ENCODE assay signal across 9 cellular contexts in the genomic region with DNA sequence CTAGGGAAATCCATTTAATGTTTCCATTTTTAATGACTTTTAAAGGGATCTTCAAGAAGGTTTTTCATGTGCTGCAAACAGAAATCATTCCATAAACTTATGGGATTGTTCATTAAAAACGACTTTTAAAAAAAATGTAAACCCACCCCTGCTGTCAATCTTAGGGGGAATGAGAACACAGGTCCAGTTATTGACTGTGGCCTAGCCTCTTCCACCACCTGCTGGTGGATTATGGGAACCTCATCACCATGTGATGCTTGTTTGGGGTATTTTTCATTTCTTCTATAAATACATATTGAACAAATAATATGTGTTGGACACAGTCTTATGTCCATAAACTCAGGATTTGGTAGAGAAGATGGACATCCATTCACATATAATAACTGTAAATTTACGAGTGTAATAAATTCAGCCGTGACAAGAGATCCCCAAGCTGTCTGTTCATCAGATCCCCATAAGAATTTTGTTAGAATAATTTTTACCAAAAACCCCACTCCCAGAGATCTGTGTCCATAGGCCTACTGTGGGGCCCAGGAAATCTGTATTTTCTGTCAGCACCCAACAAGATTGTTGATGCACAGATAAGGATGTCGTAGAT. TPM values are rescaled to one million over a fixed set of nuclear protein-coding genes. Genes with fewer than 3 reads are reported as not detected.
DNase-seq lines count a peak whose midpoint lies in the region; ATAC-seq and TF ChIP-seq lines count a peak whose summit lies in the region.
"Had no signal": no experiment of that assay in that cellular context is flagged by ENCODE, and none has a peak within 500 bp of the region (broad histone marks: within the 10 kb centered on the region; RNA-seq: fewer than 3 reads in every experiment).

No MANE protein-coding gene starts in this region.

- no peak overlapping the region for H3K27ac ChIP-seq in Peyer's patch

- ATAC-seq in left lobe of liver: peak; percentile 87
- ATAC-seq in GM19324 (IDR thresholded peaks at IDR 0.05; ENCODE audit: low FRiP score, unreplicated experiment): no peak
- ATAC-seq in HG03135 (IDR thresholded peaks at IDR 0.05; ENCODE audit: unreplicated experiment): no peak

- TF ChIP-seq CTCF in Peyer's patch (IDR thresholded peaks at IDR 0.05): peak; percentile 56 to 96 (median 91)

- no peaks in the 10 kb centered on the region for H3K36me3 ChIP-seq in Peyer's patch

- no peaks in the 10 kb centered on the region for H3K9me3 ChIP-seq in Peyer's patch

- no peak overlapping the region for H3K4me3 ChIP-seq in Peyer's patch

- DNase-seq in DMS153 treated with DMSO at 0.1 percent for 48 hours (lab: John Stamatoyannopoulos, UW; ENCODE audit: unreplicated experiment) (peak; percentile 34), HuH-7 (ENCODE audit: low spot score) (peak; percentile 64), Peyer's patch (peak in 2 of 3 donors; percentile 38 to 76), cerebellar cortex (ENCODE audit: low spot score) (peak; percentile 51), left lobe of liver (ENCODE audit: low spot score) (no peak)
- DNase-seq in stimulated activated CD8-positive, alpha-beta memory T cell treated with anti-CD3 and anti-CD28 coated beads, Interleukin-7, amount 100 ng/mL, for 24 hours (ENCODE audit: low read depth): peak; percentile 4

- H3K27me3 ChIP-seq in Peyer's patch: no peaks in the 10 kb centered on the region

- peaks cover 0 to 9% (median 0%) of the 10 kb centered on the region in 4 donors for H3K4me1 ChIP-seq in Peyer's patch

- no peak for TF ChIP-seq POLR2A in Peyer's patch (IDR thresholded peaks at IDR 0.05)

RNA-seq across cellular contexts. Expression of gene TMC5, which starts 42.0 kb away (rescaled TPM):
- total RNA-seq in Peyer's patch (100 to 1,000 TPM in 3 of 4 donors, 10 to 100 TPM in 1; 26.4 to 218 (median 175) TPM), left lobe of liver (0.15 TPM)
- total RNA-seq: T-helper 1 cell treated with Interleukin-12 subunit alpha and Interleukin-12 subunit beta and Interleukin-4 antibody, amounts not matched to agents 30 ng/mL and 1 ng/mL, for 36 hours had no signal

Comparison
In these comparisons a context has a peak if more than half of its experiments do, and no peak if none do; other contexts are left out.
1. RNA of gene TMC5, which starts 42.0 kb away (total RNA-seq): 26.4 to 218 TPM in Peyer's patch; 0.15 TPM in left lobe of liver (single experiment); every median in the first group is over 10 times any median in the second.